Comparison of ENCODE assay signal across 11 cellular contexts in genomic region chr7:69395072-69395714, GRCh38.
A peak's percentile ranks its signal among the peaks of the same experiment; 100 is the strongest.
DNase-seq lines count a peak whose midpoint lies in the region; FAIRE-seq and TF ChIP-seq lines count a peak whose summit lies in the region.
"Had no signal": no experiment of that assay in that cellular context is flagged by ENCODE, and none has a peak within 500 bp of the region (broad histone marks: within the 10 kb centered on the region; RNA-seq: fewer than 3 reads in every experiment).

No MANE protein-coding gene starts in this region.

- H3K4me3 ChIP-seq in astrocyte (ENCODE audit: insufficient read depth, low read depth, low read length): no peak overlapping the region

- H3K4me1 Mint-ChIP-seq in astrocyte (ENCODE audit: low read depth, unreplicated experiment): peaks cover 25% of the 10 kb centered on the region

- peak overlapping the region; percentile 47 for H3K27ac Mint-ChIP-seq in astrocyte (ENCODE audit: unreplicated experiment)
- H3K27ac Mint-ChIP-seq: dendritic cell treated with granulocyte-macrophage colony-stimulating factor and Interleukin-4, amounts not matched to agents 40 ng/mL and 50 ng/mL, for 4 days had no signal

- no peaks in the 10 kb centered on the region for H3K27me3 Mint-ChIP-seq in astrocyte (ENCODE audit: low read depth, unreplicated experiment)
- H3K27me3 Mint-ChIP-seq: dendritic cell treated with granulocyte-macrophage colony-stimulating factor and Interleukin-4, amounts not matched to agents 40 ng/mL and 50 ng/mL, for 4 days had no signal

- H3K9ac ChIP-seq in astrocyte (ENCODE audit: low read length): no peak overlapping the region

- no peak for TF ChIP-seq CTCF in astrocyte (IDR thresholded peaks at IDR 0.05; ENCODE audit: insufficient read depth, low read depth, low read length)

- peaks cover 24% of the 10 kb centered on the region for H3K4me1 ChIP-seq in astrocyte (ENCODE audit: insufficient read depth, low read length)

- no peak overlapping the region for H2AFZ ChIP-seq in astrocyte (ENCODE audit: low read depth, low read length)

- H3K79me2 ChIP-seq in astrocyte (ENCODE audit: insufficient read depth, low read length): no peaks in the 10 kb centered on the region

- H3K4me3 Mint-ChIP-seq in astrocyte (ENCODE audit: unreplicated experiment): no peak overlapping the region
- H3K4me3 Mint-ChIP-seq: dendritic cell treated with granulocyte-macrophage colony-stimulating factor and Interleukin-4, amounts not matched to agents 40 ng/mL and 50 ng/mL, for 4 days had no signal

- H3K9me3 Mint-ChIP-seq in astrocyte (ENCODE audit: unreplicated experiment): peaks cover 2% of the 10 kb centered on the region
- H3K9me3 Mint-ChIP-seq: dendritic cell treated with granulocyte-macrophage colony-stimulating factor and Interleukin-4, amounts not matched to agents 40 ng/mL and 50 ng/mL, for 4 days had no signal

- no peaks in the 10 kb centered on the region for H3K36me3 Mint-ChIP-seq in astrocyte (ENCODE audit: low read depth, unreplicated experiment)

- peak; percentile 2 for DNase-seq in HK-2 (ENCODE audit: unreplicated experiment)
- peak; percentile 98 for DNase-seq in astrocyte (ENCODE audit: low read depth)
- peak; percentile 27 for DNase-seq in iPS-NIHi7 (ENCODE audit: extremely low spot score)
- DNase-seq in urothelium cell line (ENCODE audit: low spot score): peak; percentile 78
- no peak for DNase-seq in epidermal melanocyte (ENCODE audit: insufficient read length, low spot score)
- no peak for DNase-seq in NCI-H1105 (lab: John Stamatoyannopoulos, UW)
- DNase-seq in NCI-H446 treated with DMSO at 0.1 percent for 48 hours (lab: John Stamatoyannopoulos, UW): no peak
- DNase-seq: activated gamma-delta T cell treated with Interleukin-2 at 50 U/mL for 16 hours, NCI-H1092, NCI-H526 treated with DMSO at 0.1 percent for 48 hours had no signal

- no peaks in the 10 kb centered on the region for H3K36me3 ChIP-seq in astrocyte (ENCODE audit: insufficient read depth, low read length)

- FAIRE-seq in astrocyte (lab: Jason Lieb, UNC) (peak; percentile 93), urothelium cell line (lab: Jason Lieb, UNC) (no peak)

- H3K9me3 ChIP-seq in astrocyte (ENCODE audit: insufficient read depth, low read depth, low read length): no peaks in the 10 kb centered on the region

- peak overlapping the region; percentile 74 for H3K4me2 ChIP-seq in astrocyte (ENCODE audit: low read length)

- peak overlapping the region; percentile 37 for H3K27ac ChIP-seq in astrocyte (ENCODE audit: low read depth, low read length)

- no peaks in the 10 kb centered on the region for H4K20me1 ChIP-seq in astrocyte (ENCODE audit: insufficient read depth, low read length)

- H3K27me3 ChIP-seq in astrocyte (ENCODE audit: insufficient read depth, low read length): no peaks in the 10 kb centered on the region

Comparison
In these comparisons a context has a peak if more than half of its experiments do, and no peak if none do; other contexts are left out.
1. DNase-seq: peak in HK-2 (single experiment), astrocyte (single experiment), iPS-NIHi7 (single experiment) and urothelium cell line (single experiment); none in epidermal melanocyte (single experiment), NCI-H1105 (single experiment) and NCI-H446 treated with DMSO at 0.1 percent for 48 hours (single experiment).